Comparison of ENCODE assay signal across 24 cellular contexts in genomic region chr1:64401285-64401684, GRCh38.
"Had no signal": no experiment of that assay in that cellular context is flagged by ENCODE, and none has a peak within 500 bp of the region (broad histone marks: within the 10 kb centered on the region; RNA-seq: fewer than 3 reads in every experiment).

No MANE protein-coding gene starts in this region.

- H3K27ac ChIP-seq: stomach, suprapubic skin, testis, thoracic aorta, thyroid gland, tibial artery, tibial nerve, transverse colon, upper lobe of left lung, upper lobe of right lung, uterus, vagina had no signal

- H3K9me3 ChIP-seq: stomach, testis, thoracic aorta, thyroid gland, tibial artery, tibial nerve, transverse colon, upper lobe of left lung, upper lobe of right lung, uterus, vagina had no signal

- DNase-seq: stimulated activated CD4-positive, alpha-beta T cell treated with anti-CD3 and anti-CD28 coated beads, Interleukin-2, amount 100 ng/mL, for 48 hours; stimulated activated CD4-positive, alpha-beta T cell treated with anti-CD3 and anti-CD28 coated beads, Interleukin-4, amount 100 ng/mL, for 1 hour; stimulated activated CD4-positive, alpha-beta T cell treated with anti-CD3 and anti-CD28 coated beads, Interleukin-4, amount 100 ng/mL, for 24 hours; stimulated activated CD4-positive, alpha-beta T cell treated with anti-CD3 and anti-CD28 coated beads, Interleukin-4, amount 100 ng/mL, for 4 hours; stimulated activated CD8-positive, alpha-beta memory T cell treated with anti-CD3 and anti-CD28 coated beads, Interleukin-4, amount 100 ng/mL, for 48 hours; stimulated activated naive B cell treated with anti-CD40 and anti-IgM and Interleukin-4, amounts not matched to agents 10 μg/mL and 1 μg/mL and 100 μg/mL, for 72 hours; stimulated activated naive CD4-positive, alpha-beta T cell; stimulated activated naive CD4-positive, alpha-beta T cell treated with Interleukin-2 at 50 U/mL for 16 hours; stimulated activated naive CD8-positive, alpha-beta T cell treated with anti-CD3 and anti-CD28 coated beads, Interleukin-15, amount 100 ng/mL, for 72 hours; stimulated activated naive CD8-positive, alpha-beta T cell treated with anti-CD3 and anti-CD28 coated beads, Interleukin-15, Interleukin-2, amounts not matched to agents 100 U/mL and 50 U/mL, for 24 hours; stomach; substantia nigra; testis; thyroid gland; tibial artery; transverse colon; trophoblast cell; upper lobe of left lung; upper lobe of right lung; uterus had no signal

- H3K4me1 ChIP-seq: stomach, suprapubic skin, testis, thyroid gland, tibial artery, tibial nerve, transverse colon, upper lobe of left lung, upper lobe of right lung, uterus, vagina had no signal

- H3K36me3 ChIP-seq: stomach, suprapubic skin, thoracic aorta, thyroid gland, tibial artery, tibial nerve, transverse colon, upper lobe of left lung, upper lobe of right lung, uterus, vagina had no signal

- H3K4me3 ChIP-seq: stomach, suprapubic skin, testis, thoracic aorta, thyroid gland, tibial artery, tibial nerve, transverse colon, upper lobe of left lung, upper lobe of right lung, uterus, vagina had no signal
